ENCODE assay signal across 8 cellular contexts in genomic region chr6:37256692-37257319, GRCh38. TPM values are rescaled to one million over a fixed set of nuclear protein-coding genes. Genes with fewer than 3 reads are reported as not detected.
DNase-seq lines count a peak whose midpoint lies in the region; ATAC-seq and TF ChIP-seq lines count a peak whose summit lies in the region.

No MANE protein-coding gene starts in this region.

- H3K4me1 ChIP-seq in CD8-positive, alpha-beta memory T cell (ENCODE audit: insufficient read depth, low read length): peaks cover 29% of the 10 kb centered on the region
- H3K4me1 ChIP-seq in MM.1S (ENCODE audit: low read length) (peaks cover 23% of the 10 kb centered on the region), ectodermal cell (ENCODE audit: control insufficient read depth, insufficient read depth, low read length) (peaks cover 5% of the 10 kb centered on the region)

- no peaks in the 10 kb centered on the region for H3K27me3 ChIP-seq in CD8-positive, alpha-beta memory T cell (ENCODE audit: insufficient read depth, low read length, poor library complexity, severe bottlenecking)
- H3K27me3 ChIP-seq in MM.1S (replicated peaks; ENCODE audit: insufficient read depth, low read length) (no peaks in the 10 kb centered on the region), ectodermal cell (ENCODE audit: control insufficient read depth, insufficient read depth, low read length, poor library complexity, severe bottlenecking) (no peaks in the 10 kb centered on the region)

- no peaks in the 10 kb centered on the region for H3K9me3 ChIP-seq in CD8-positive, alpha-beta memory T cell (ENCODE audit: low read length)
- H3K9me3 ChIP-seq in MM.1S (replicated peaks; ENCODE audit: insufficient read depth, low read length) (no peaks in the 10 kb centered on the region), ectodermal cell (ENCODE audit: control insufficient read depth, low read length) (no peaks in the 10 kb centered on the region)

- peak overlapping the region; percentile 58; the same call in 1 of the 2 replicates for H3K4me2 ChIP-seq in MM.1S (ENCODE audit: low read depth, low read length)

- H3K36me3 ChIP-seq in CD8-positive, alpha-beta memory T cell (ENCODE audit: insufficient read depth, low read length): no peaks in the 10 kb centered on the region
- no peaks in the 10 kb centered on the region for H3K36me3 ChIP-seq in MM.1S (replicated peaks; ENCODE audit: insufficient read depth, low read length)
- H3K36me3 ChIP-seq in ectodermal cell (ENCODE audit: control insufficient read depth, insufficient read depth, low read length): no peaks in the 10 kb centered on the region

- 68 to 69% methylated on average over 10 to 12 of the region's 12 CpGs for WGBS in ectodermal cell, 2 experiments

- H3K27ac ChIP-seq in CD8-positive, alpha-beta memory T cell (ENCODE audit: low read depth, low read length): peak overlapping the region; percentile 95
- H3K27ac ChIP-seq in MM.1S (ENCODE audit: low read length): no peak overlapping the region
- no peak overlapping the region for H3K27ac ChIP-seq in ectodermal cell (ENCODE audit: insufficient read depth, low read depth, low read length, poor library complexity, severe bottlenecking)

- H3K9me2 ChIP-seq in MM.1S (replicated peaks; ENCODE audit: insufficient read depth, low read length): no peaks in the 10 kb centered on the region

- H4K20me1 ChIP-seq in MM.1S (ENCODE audit: insufficient read depth, low read length): no peaks in the 10 kb centered on the region

- POLR2A ChIA-PET in CD8-positive, alpha-beta memory T cell (lab: Charles Lee): interaction anchor here (0.5 to 1.2 kb wide), 2 partner anchors 271 to 1447 kb away, joined by 3 to 6 read pairs; partner anchors contain the start of gene MTCH1

- H3K27ac Mint-ChIP-seq in CD8-positive, alpha-beta memory T cell: peak overlapping the region in 6 of 8 donors; percentile 77 to 95 (median 88)
- H3K27ac Mint-ChIP-seq in neural crest cell (ENCODE audit: unreplicated experiment): no peak overlapping the region

- H3K9ac ChIP-seq in MM.1S (ENCODE audit: low read length): no peak overlapping the region

- no peaks in the 10 kb centered on the region for H3K9me3 Mint-ChIP-seq in CD8-positive, alpha-beta memory T cell
- no peaks in the 10 kb centered on the region for H3K9me3 Mint-ChIP-seq in neural crest cell

- TF ChIP-seq CTCF in MM.1S (IDR thresholded peaks at IDR 0.05; ENCODE audit: low read length) (no peak), neural crest cell (conservative IDR thresholded peaks at IDR 0.05) (no peak)

- CTCF ChIA-PET in CD8-positive, alpha-beta memory T cell (lab: Charles Lee): interaction anchor here (0.6 to 2.1 kb wide), 3 partner anchors 11 to 239 kb away, joined by 3 to 6 read pairs (median 3); no protein-coding TSS in a partner anchor

- H3K4me1 Mint-ChIP-seq in CD8-positive, alpha-beta memory T cell: peaks cover 33 to 49% (median 44%) of the 10 kb centered on the region in 3 donors
- H3K4me1 Mint-ChIP-seq in neural crest cell: peaks cover 20% of the 10 kb centered on the region

- peaks cover 29% of the 10 kb centered on the region for H3K79me2 ChIP-seq in MM.1S (ENCODE audit: low read length)

- H3K36me3 Mint-ChIP-seq in CD8-positive, alpha-beta memory T cell: peaks cover 0 to 5% (median 0%) of the 10 kb centered on the region in 3 donors
- no peaks in the 10 kb centered on the region for H3K36me3 Mint-ChIP-seq in neural crest cell (ENCODE audit: low read depth)

- peaks cover 11% of the 10 kb centered on the region for H3F3A ChIP-seq in MM.1S (ENCODE audit: insufficient read depth, low read length)

- peak overlapping the region; percentile 95 for H3K4me3 ChIP-seq in CD8-positive, alpha-beta memory T cell (ENCODE audit: low read length)
- H3K4me3 ChIP-seq in MM.1S (ENCODE audit: low read length): peak overlapping the region; percentile 100; the same call in 1 of the 2 replicates
- peak overlapping the region; percentile 91 for H3K4me3 ChIP-seq in ectodermal cell (ENCODE audit: insufficient read depth, low read depth, low read length)

- ATAC-seq in HG03520 (IDR thresholded peaks at IDR 0.05; ENCODE audit: unreplicated experiment): no peak

- peaks cover 0 to 7% of the 10 kb centered on the region in 2 donors for H3K27me3 Mint-ChIP-seq in CD8-positive, alpha-beta memory T cell
- peaks cover 24% of the 10 kb centered on the region for H3K27me3 Mint-ChIP-seq in neural crest cell (ENCODE audit: low read depth)

- DNase-seq in CD8-positive, alpha-beta memory T cell: no peak
- DNase-seq in MM.1S (no peak), neural crest cell (ENCODE audit: low read depth, low spot score) (no peak), NCI-H2107 treated with DMSO at 0.1 percent for 48 hours (lab: John Stamatoyannopoulos, UW; ENCODE audit: unreplicated experiment) (no peak), cerebellar nuclear complex (lab: John Stamatoyannopoulos, UW) (no peak)
- DNase-seq in stimulated activated naive CD4-positive, alpha-beta T cell treated with Interleukin-2 at 50 U/mL for 16 hours (lab: John Stamatoyannopoulos, UW): no peak

- H3K4me3 Mint-ChIP-seq in CD8-positive, alpha-beta memory T cell: peak overlapping the region; percentile 81 to 97 (median 91)
- peak overlapping the region; percentile 95 for H3K4me3 Mint-ChIP-seq in neural crest cell

- H2AFZ ChIP-seq in MM.1S (ENCODE audit: low read length): peak overlapping the region; percentile 99

RNA-seq across cellular contexts. Expression of gene TBC1D22B, which starts 0.8 kb away (rescaled TPM):
- total RNA-seq in CD8-positive, alpha-beta memory T cell: 10 to 100 TPM; 14.4 TPM
- polyA plus RNA-seq in CD8-positive, alpha-beta memory T cell: 11.2 TPM
- 19.7 TPM for polyA plus RNA-seq in ectodermal cell (2013, experiment 1 of 4)
- 19.5 TPM for polyA plus RNA-seq in ectodermal cell (2013, experiment 2 of 4)
- polyA plus RNA-seq in ectodermal cell (2013, experiment 3 of 4): 14.8 TPM
- 16.9 TPM for polyA plus RNA-seq in ectodermal cell (2013, experiment 4 of 4)
- 11.1 and 11.4 TPM in 2 replicates for total RNA-seq in neural crest cell

RNA-seq across cellular contexts. Expression of gene TMEM217, which starts 1.1 kb away (rescaled TPM):
- 1 to 10 TPM; 4.2 to 6.6 TPM for total RNA-seq in CD8-positive, alpha-beta memory T cell
- 0.44 TPM for polyA plus RNA-seq in CD8-positive, alpha-beta memory T cell
- 0.96 TPM for polyA plus RNA-seq in ectodermal cell (2013, experiment 1 of 4)
- polyA plus RNA-seq in ectodermal cell (2013, experiment 2 of 4): 0.50 TPM
- polyA plus RNA-seq in ectodermal cell (2013, experiment 3 of 4): not detected
- polyA plus RNA-seq in ectodermal cell (2013, experiment 4 of 4): 0.36 TPM
- 0.82 and 0.86 TPM in 2 replicates for total RNA-seq in neural crest cell
